18 cellular contexts compared by ENCODE assay signal in genomic region chr6:137660296-137660731, GRCh38.
DNase-seq lines count a peak whose midpoint lies in the region; ATAC-seq, FAIRE-seq and TF ChIP-seq lines count a peak whose summit lies in the region.
"Had no signal": no experiment of that assay in that cellular context is flagged by ENCODE, and none has a peak within 500 bp of the region (broad histone marks: within the 10 kb centered on the region; RNA-seq: fewer than 3 reads in every experiment).

No MANE protein-coding gene starts in this region.

- H3K4me3 Mint-ChIP-seq in Caco-2 (ENCODE audit: unreplicated experiment) = peak overlapping the region; percentile 27
- peak overlapping the region; percentile 6 for H3K4me3 Mint-ChIP-seq in endodermal cell
- H3K4me3 Mint-ChIP-seq in nephron = no peak overlapping the region

- H3K9me3 ChIP-seq in Caco-2 = peaks cover 4% of the 10 kb centered on the region
- peaks cover 8% of the 10 kb centered on the region for H3K9me3 ChIP-seq in endodermal cell (ENCODE audit: control insufficient read depth, low read length)

- TF ChIP-seq CTCF in Caco-2 (IDR thresholded peaks at IDR 0.05; ENCODE audit: insufficient read depth in 1 of 2, low read depth in 1 of 2, low read length in 1 of 2, severe bottlenecking in 1 of 2, unreplicated experiment in 1 of 2) = no peak
- no peak for TF ChIP-seq CTCF in endodermal cell (conservative IDR thresholded peaks at IDR 0.05)
- TF ChIP-seq CTCF in nephron (IDR thresholded peaks at IDR 0.05; ENCODE audit: unreplicated experiment in 3 of 3) = no peak

- H3K9ac ChIP-seq in endodermal cell (ENCODE audit: extremely low read depth, low read length, poor library complexity, severe bottlenecking) = no peak overlapping the region

- H3K27ac ChIP-seq in endodermal cell (ENCODE audit: low read depth, low read length) = no peak overlapping the region

- DNase-seq in Caco-2 (peak in 1 of 2 experiments; percentile 62), HuH-7 (ENCODE audit: low spot score) (peak; percentile 24), endodermal cell (no peak), NCI-H2081 (lab: John Stamatoyannopoulos, UW) (no peak), left cardiac atrium (no peak), frontal cortex (ENCODE audit: low spot score in 2 of 2) (no peak)
- DNase-seq: C1 segment of cervical spinal cord, DMS 273 treated with DMSO at 0.1 percent for 48 hours, EL, MV-4-11, NCI-H1417, NCI-H1930, NCI-H2171, NCI-H82, SIG-M5 had no signal

- H3K4me1 ChIP-seq in Caco-2 = peaks cover 60% of the 10 kb centered on the region
- H3K4me1 ChIP-seq in endodermal cell (ENCODE audit: control insufficient read depth, insufficient read depth, low read length) = no peaks in the 10 kb centered on the region

- WGBS in endodermal cell (ENCODE audit: insufficient coverage in 1 of 2, insufficient read length in 1 of 2), 2 experiments = 56% methylated on average over 1 of the region's 1 CpG; no CpG with 5 or more reads in 1 of the 2 experiments

- H3K27me3 Mint-ChIP-seq in Caco-2 (ENCODE audit: insufficient read depth, unreplicated experiment) (no peaks in the 10 kb centered on the region), endodermal cell (ENCODE audit: insufficient read depth) (no peaks in the 10 kb centered on the region), nephron (ENCODE audit: low read depth) (no peaks in the 10 kb centered on the region)

- intact Hi-C loops in Caco-2 (cut with micrococcal nuclease; ENCODE audit: unreplicated experiment) (loop anchor here (1.0 to 2.0 kb wide), 4 partner anchors 11 to 358 kb away; partner anchors contain the start of gene TNFAIP3), left cardiac atrium (cut with DNase I) (no loop called here)

- ATAC-seq in GM19328 (IDR thresholded peaks at IDR 0.05; ENCODE audit: unreplicated experiment) (no peak), left cardiac atrium (no peak)

- H3K36me3 Mint-ChIP-seq in Caco-2 (ENCODE audit: insufficient read depth, unreplicated experiment) (peaks cover 34% of the 10 kb centered on the region), endodermal cell (ENCODE audit: low read depth) (no peaks in the 10 kb centered on the region), nephron (ENCODE audit: low read depth) (no peaks in the 10 kb centered on the region)

- CTCF ChIA-PET in Caco-2 (lab: Charles Lee) = interaction anchor here (0.7 to 1.0 kb wide), 2 partner anchors 11 to 37 kb away, joined by 5 to 16 read pairs; no protein-coding TSS in a partner anchor

- peak overlapping the region; percentile 59 for H3K27ac Mint-ChIP-seq in Caco-2 (ENCODE audit: unreplicated experiment)
- H3K27ac Mint-ChIP-seq in endodermal cell = peak overlapping the region; percentile 72
- H3K27ac Mint-ChIP-seq in nephron = peak overlapping the region in 2 of 3 experiments; percentile 29 to 66

- H3K27me3 ChIP-seq in Caco-2 (replicated peaks; ENCODE audit: control insufficient read depth, insufficient read depth, low read length) (no peaks in the 10 kb centered on the region), endodermal cell (ENCODE audit: control insufficient read depth, insufficient read depth, low read length, poor library complexity, severe bottlenecking) (no peaks in the 10 kb centered on the region)

- BruUV-seq in Caco-2 (replicated peaks; lab: Mats Ljungman, UMichigan) = no TSS peak

- H3K36me3 ChIP-seq in Caco-2 (ENCODE audit: control insufficient read depth, insufficient read depth, low read length) (peaks cover 2% of the 10 kb centered on the region; the same call in 1 of the 2 replicates), endodermal cell (ENCODE audit: control insufficient read depth, insufficient read depth, low read length) (no peaks in the 10 kb centered on the region)

- POLR2A ChIA-PET in Caco-2 (lab: Charles Lee) = no interaction called here

- H3K9me3 Mint-ChIP-seq in Caco-2 (ENCODE audit: unreplicated experiment) (peaks cover 15% of the 10 kb centered on the region), endodermal cell (peaks cover 14% of the 10 kb centered on the region), nephron (peaks cover 4% of the 10 kb centered on the region)

- no peak for FAIRE-seq in frontal cortex (lab: Jason Lieb, UNC)
- FAIRE-seq: H54 had no signal

- H3K4me3 ChIP-seq in Caco-2 (ENCODE audit: low read depth, low read length) (no peak overlapping the region), endodermal cell (ENCODE audit: low read length) (peak overlapping the region; percentile 26)

- H3K4me1 Mint-ChIP-seq in Caco-2 (ENCODE audit: low read depth, unreplicated experiment) (peaks cover 17% of the 10 kb centered on the region), endodermal cell (peaks cover 3% of the 10 kb centered on the region), nephron (no peaks in the 10 kb centered on the region)

Comparison
In these comparisons a context has a peak if more than half of its experiments do, and no peak if none do; other contexts are left out.
1. H3K4me3 Mint-ChIP-seq: peak in Caco-2 (single experiment) and endodermal cell (single experiment); none in nephron (0 of 3).
2. Peak in every context shown above with its lines, with median percentiles within 50 percentile points of each other: H3K27ac Mint-ChIP-seq.